ENCODE assay signal across 8 cellular contexts in the genomic region with DNA sequence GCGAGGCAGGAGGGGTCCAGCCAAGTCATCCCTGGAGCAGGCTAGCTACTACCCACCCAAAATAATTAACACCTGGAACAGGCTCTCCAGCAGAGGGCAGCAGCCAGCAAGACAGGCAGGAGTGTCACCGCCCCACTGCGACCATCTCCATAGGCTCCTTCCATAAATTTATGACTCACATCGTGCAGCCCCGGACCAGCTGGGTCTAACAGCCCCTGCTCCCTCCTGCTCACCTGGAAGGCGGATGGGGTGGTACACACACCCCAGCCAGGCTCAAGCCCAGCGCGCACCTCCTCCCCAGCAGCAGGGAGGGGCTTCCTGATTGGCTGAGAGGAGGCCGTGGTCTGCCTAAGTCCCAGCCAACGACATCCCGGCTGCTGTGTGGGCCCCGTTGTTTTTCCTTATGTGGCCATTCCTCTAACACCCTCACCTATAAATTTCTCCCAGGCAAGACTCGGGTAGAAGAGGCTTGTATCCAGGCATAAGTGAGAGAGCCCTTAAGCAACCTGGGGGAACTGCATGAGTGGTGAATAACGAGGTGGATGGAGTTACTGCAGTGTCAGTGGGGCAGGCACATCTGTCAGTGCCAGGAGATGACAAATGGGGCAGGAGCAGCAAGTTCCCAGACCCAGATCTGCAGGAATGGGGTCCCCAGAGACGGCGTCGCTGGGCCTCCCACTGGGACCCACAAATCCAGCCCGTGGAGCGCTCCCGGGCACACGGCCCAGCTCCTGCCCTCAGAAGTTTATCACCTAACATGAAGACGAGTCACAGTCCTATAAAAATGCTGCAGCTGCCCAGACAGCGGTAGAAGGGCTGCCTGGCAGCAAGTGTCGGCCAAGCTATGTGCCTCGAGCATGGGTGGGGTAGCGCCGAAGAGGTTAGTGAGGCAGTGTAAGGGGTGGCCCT. TPM values are rescaled to one million over a fixed set of nuclear protein-coding genes. Genes with fewer than 3 reads are reported as not detected.
DNase-seq lines count a peak whose midpoint lies in the region; ATAC-seq and TF ChIP-seq lines count a peak whose summit lies in the region.

No MANE protein-coding gene starts in this region.

- no peak overlapping the region for H3K27ac Mint-ChIP-seq in CD4-positive, alpha-beta T cell
- no peak overlapping the region for H3K27ac Mint-ChIP-seq in activated CD4-positive, alpha-beta memory T cell treated with anti-CD3 and anti-CD28 coated beads for 36 hours
- no peak overlapping the region for H3K27ac Mint-ChIP-seq in stimulated activated effector memory CD8-positive, alpha-beta T cell treated with anti-CD3 and anti-CD28 coated beads, Interleukin-12 subunit alpha, Interleukin-12 subunit beta, amount 100 ng/mL, for 72 hours

- peak; percentile 85 for ATAC-seq in CD4-positive, alpha-beta T cell (ENCODE audit: poor library complexity)
- peak; percentile 61 for ATAC-seq in HG03565 (IDR thresholded peaks at IDR 0.05; ENCODE audit: unreplicated experiment)
- peak; percentile 73 for ATAC-seq in stimulated activated effector memory CD8-positive, alpha-beta T cell treated with anti-CD3 and anti-CD28 coated beads, Interleukin-12 subunit alpha, Interleukin-12 subunit beta, amount 100 ng/mL, for 72 hours
- ATAC-seq in GM21447 (IDR thresholded peaks at IDR 0.05; ENCODE audit: unreplicated experiment), result no peak

- no peaks in the 10 kb centered on the region for H3K36me3 Mint-ChIP-seq in CD4-positive, alpha-beta T cell (ENCODE audit: low read depth)
- H3K36me3 Mint-ChIP-seq in activated CD4-positive, alpha-beta memory T cell treated with anti-CD3 and anti-CD28 coated beads for 36 hours, result no peaks in the 10 kb centered on the region
- H3K36me3 Mint-ChIP-seq in stimulated activated effector memory CD8-positive, alpha-beta T cell treated with anti-CD3 and anti-CD28 coated beads, Interleukin-12 subunit alpha, Interleukin-12 subunit beta, amount 100 ng/mL, for 72 hours, result no peaks in the 10 kb centered on the region

- peak overlapping the region; percentile 47 for H3K4me3 Mint-ChIP-seq in CD4-positive, alpha-beta T cell
- H3K4me3 Mint-ChIP-seq in activated CD4-positive, alpha-beta memory T cell treated with anti-CD3 and anti-CD28 coated beads for 36 hours, result peak overlapping the region; percentile 43
- H3K4me3 Mint-ChIP-seq in stimulated activated effector memory CD8-positive, alpha-beta T cell treated with anti-CD3 and anti-CD28 coated beads, Interleukin-12 subunit alpha, Interleukin-12 subunit beta, amount 100 ng/mL, for 72 hours, result peak overlapping the region; percentile 57

- intact Hi-C loops in CD4-positive, alpha-beta T cell (cut with DNase I, micrococcal nuclease), result loop anchor here (1.0 kb wide), 1 partner anchor 355 kb away; no protein-coding TSS in a partner anchor
- intact Hi-C loops in activated CD4-positive, alpha-beta memory T cell treated with anti-CD3 and anti-CD28 coated beads for 36 hours (cut with micrococcal nuclease), result loop anchor here (1.0 kb wide), 1 partner anchor 355 kb away; no protein-coding TSS in a partner anchor

- POLR2A ChIA-PET in CD4-positive, alpha-beta T cell (lab: Charles Lee), result no interaction called here
- POLR2A ChIA-PET in activated CD4-positive, alpha-beta memory T cell treated with anti-CD3 and anti-CD28 coated beads for 36 hours (lab: Charles Lee), result no interaction called here

- CTCF ChIA-PET in CD4-positive, alpha-beta T cell (lab: Charles Lee), result interaction anchor here (0.5 to 1.8 kb wide), 9 partner anchors 10 to 817 kb away, joined by 3 to 11 read pairs (median 4); no protein-coding TSS in a partner anchor
- CTCF ChIA-PET in activated CD4-positive, alpha-beta memory T cell treated with anti-CD3 and anti-CD28 coated beads for 36 hours (lab: Charles Lee), result interaction anchor here (0.6 to 4.0 kb wide), 28 partner anchors 8 to 680 kb away, joined by 3 to 34 read pairs (median 4); no protein-coding TSS in a partner anchor

- peak; percentile 76 for TF ChIP-seq CTCF in CD4-positive, alpha-beta T cell (IDR thresholded peaks at IDR 0.05)

- H3K27me3 Mint-ChIP-seq in CD4-positive, alpha-beta T cell, result no peaks in the 10 kb centered on the region
- no peaks in the 10 kb centered on the region for H3K27me3 Mint-ChIP-seq in activated CD4-positive, alpha-beta memory T cell treated with anti-CD3 and anti-CD28 coated beads for 36 hours

- DNase-seq in CD4-positive, alpha-beta T cell, result peak; percentile 43 to 69 (median 60)
- peak; percentile 89 for DNase-seq in NCI-H82 (lab: John Stamatoyannopoulos, UW)
- peak; percentile 79 for DNase-seq in activated CD4-positive, alpha-beta memory T cell treated with anti-CD3 and anti-CD28 coated beads for 36 hours
- DNase-seq in effector CD4-positive, alpha-beta T cell, result peak; percentile 65
- DNase-seq in mucosa of gallbladder (ENCODE audit: low spot score), result peak; percentile 51
- peak; percentile 60 to 81 for DNase-seq in stimulated activated effector memory CD8-positive, alpha-beta T cell treated with anti-CD3 and anti-CD28 coated beads, Interleukin-12 subunit alpha, Interleukin-12 subunit beta, amount 100 ng/mL, for 72 hours (ENCODE audit: low spot score in 2 of 2)

- no peaks in the 10 kb centered on the region for H3K9me3 ChIP-seq in CD4-positive, alpha-beta T cell (ENCODE audit: control insufficient read depth, low read length)

- peaks cover 4% of the 10 kb centered on the region for H3K4me1 Mint-ChIP-seq in CD4-positive, alpha-beta T cell (ENCODE audit: low read depth)
- H3K4me1 Mint-ChIP-seq in activated CD4-positive, alpha-beta memory T cell treated with anti-CD3 and anti-CD28 coated beads for 36 hours (ENCODE audit: low read depth), result peaks cover 7% of the 10 kb centered on the region
- H3K4me1 Mint-ChIP-seq in stimulated activated effector memory CD8-positive, alpha-beta T cell treated with anti-CD3 and anti-CD28 coated beads, Interleukin-12 subunit alpha, Interleukin-12 subunit beta, amount 100 ng/mL, for 72 hours, result peaks cover 11% of the 10 kb centered on the region

- no peaks in the 10 kb centered on the region for H3K27me3 ChIP-seq in CD4-positive, alpha-beta T cell (ENCODE audit: control insufficient read depth, insufficient read depth, low read length)

- H3K27ac ChIP-seq in CD4-positive, alpha-beta T cell (ENCODE audit: low read depth, low read length), result no peak overlapping the region

- H3K9me3 Mint-ChIP-seq in CD4-positive, alpha-beta T cell, result no peaks in the 10 kb centered on the region
- no peaks in the 10 kb centered on the region for H3K9me3 Mint-ChIP-seq in activated CD4-positive, alpha-beta memory T cell treated with anti-CD3 and anti-CD28 coated beads for 36 hours
- H3K9me3 Mint-ChIP-seq in stimulated activated effector memory CD8-positive, alpha-beta T cell treated with anti-CD3 and anti-CD28 coated beads, Interleukin-12 subunit alpha, Interleukin-12 subunit beta, amount 100 ng/mL, for 72 hours, result no peaks in the 10 kb centered on the region

RNA-seq across cellular contexts. Expression of a gene that starts 43.1 kb away (rescaled TPM):
- 10 to 100 TPM; 15.5 TPM for total RNA-seq in CD4-positive, alpha-beta T cell
- total RNA-seq in activated CD4-positive, alpha-beta memory T cell treated with anti-CD3 and anti-CD28 coated beads for 36 hours, result 10 to 100 TPM; 30.6 to 30.9 TPM
- total RNA-seq in mucosa of gallbladder, result 18.0 TPM
